In the genomic region with DNA sequence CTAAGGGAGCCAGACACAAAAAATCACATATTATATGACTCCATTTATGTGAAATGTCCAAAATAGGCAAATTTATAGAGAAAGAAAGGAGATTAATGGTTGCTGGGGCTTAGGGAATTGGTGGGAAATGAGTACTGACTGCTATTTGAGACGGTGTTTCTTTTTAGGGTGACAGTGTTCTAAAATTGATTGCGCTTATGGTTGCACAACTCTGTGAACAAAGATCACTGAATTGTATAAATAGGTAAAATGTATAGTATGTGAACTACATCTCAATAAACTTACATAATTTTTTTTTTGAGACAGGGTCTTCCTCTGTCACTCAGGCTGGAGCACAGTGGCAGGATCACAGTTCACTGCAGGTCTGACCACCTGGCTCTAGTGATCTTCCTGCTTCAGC, we compare ENCODE assay signal across 27 cellular contexts.
"Had no signal": no experiment of that assay in that cellular context is flagged by ENCODE, and none has a peak within 500 bp of the region (broad histone marks: within the 10 kb centered on the region; RNA-seq: fewer than 3 reads in every experiment).

No MANE protein-coding gene starts in this region.

- H3K4me3 ChIP-seq: colonic mucosa, coronary artery, dorsolateral prefrontal cortex, esophagus muscularis mucosa, esophagus squamous epithelium, gastrocnemius medialis, gastroesophageal sphincter, heart left ventricle, heart right ventricle, hepatocyte had no signal

- DNase-seq: colonic mucosa; cortex of kidney; dermis blood vessel endothelial cell; dorsolateral prefrontal cortex; effector CD4-positive, alpha-beta T cell; effector CD8-positive, alpha-beta T cell; effector memory CD4-positive, alpha-beta T cell; effector memory CD8-positive, alpha-beta T cell; endodermal cell; erythroblast; esophagus squamous epithelium; foreskin fibroblast; foreskin keratinocyte; foreskin melanocyte; gastrocnemius medialis; glutamatergic neuron; head of caudate nucleus; heart left ventricle; heart right ventricle had no signal

- H3K27me3 ChIP-seq: colonic mucosa, dorsolateral prefrontal cortex, esophagus muscularis mucosa, esophagus squamous epithelium, foreskin keratinocyte, gastrocnemius medialis, gastroesophageal sphincter, heart left ventricle, heart right ventricle, hepatocyte had no signal

- FAIRE-seq: endometrium, endothelial cell of umbilical vein had no signal

- H3K9me3 ChIP-seq: colonic mucosa, esophagus muscularis mucosa, gastrocnemius medialis, gastroesophageal sphincter had no signal

- ATAC-seq: effector memory CD8-positive, alpha-beta T cell; esophagus mucosa; foreskin keratinocyte; gastrocnemius medialis; gastroesophageal sphincter; heart left ventricle; heart right ventricle had no signal

- H3K36me3 ChIP-seq: colonic mucosa, esophagus muscularis mucosa, esophagus squamous epithelium, gastrocnemius medialis, gastroesophageal sphincter, heart left ventricle, heart right ventricle had no signal

- H3K4me1 ChIP-seq: colonic mucosa, esophagus squamous epithelium, foreskin keratinocyte had no signal

- H3K4me2 ChIP-seq: hepatocyte had no signal

- H2AFZ ChIP-seq: hepatocyte had no signal

- H3K27ac ChIP-seq: colonic mucosa, coronary artery, dorsolateral prefrontal cortex, epithelial cell of prostate, esophagus muscularis mucosa, esophagus squamous epithelium, foreskin keratinocyte, gastrocnemius medialis, gastroesophageal sphincter, heart left ventricle, heart right ventricle, hepatocyte had no signal
